In genomic region chr6:150140236-150140969, GRCh38 we compare ENCODE assay signal across 24 cellular contexts. TPM values are rescaled to one million over a fixed set of nuclear protein-coding genes. Genes with fewer than 3 reads are reported as not detected.
A peak's percentile ranks its signal among the peaks of the same experiment; 100 is the strongest.
DNase-seq lines count a peak whose midpoint lies in the region; ATAC-seq, FAIRE-seq and TF ChIP-seq lines count a peak whose summit lies in the region.
"Had no signal": no experiment of that assay in that cellular context is flagged by ENCODE, and none has a peak within 500 bp of the region (broad histone marks: within the 10 kb centered on the region; RNA-seq: fewer than 3 reads in every experiment).

No MANE protein-coding gene starts in this region.

- no peak overlapping the region for H3K9ac ChIP-seq in K562 (ENCODE audit: insufficient read depth in 1 of 2, low read depth in 2 of 2, low read length in 2 of 2)
- H3K9ac ChIP-seq in keratinocyte (ENCODE audit: control insufficient read depth, extremely low read depth, insufficient read depth, low read length): peak overlapping the region; percentile 4

- H3K9me1 ChIP-seq in K562 (ENCODE audit: control insufficient read depth, insufficient read depth, low read length) (no peaks in the 10 kb centered on the region), keratinocyte (ENCODE audit: control insufficient read depth, extremely low read depth, insufficient read depth, low read length) (no peaks in the 10 kb centered on the region)

- BruUV-seq in K562 (replicated peaks; lab: Mats Ljungman, UMichigan): no TSS peak

- ATAC-seq in K562 (no peak), GM19467 (IDR thresholded peaks at IDR 0.05; ENCODE audit: unreplicated experiment) (no peak)
- ATAC-seq: GM23338, T-cell had no signal

- DNase-seq in LNCaP clone FGC (ENCODE audit: low read depth): no peak
- DNase-seq in K562 (ENCODE audit: extremely low read depth in 1 of 4, low spot score in 3 of 4): no peak
- DNase-seq in keratinocyte (ENCODE audit: low read depth, low spot score): no peak
- no peak for DNase-seq in esophagus squamous epithelium (lab: John Stamatoyannopoulos, UW)
- DNase-seq in EL: no peak
- no peak for DNase-seq in NCI-H510A (lab: John Stamatoyannopoulos, UW)
- DNase-seq: CD4-positive, CD25-positive, alpha-beta regulatory T cell; DMS153; H9; HFFc6; KG1; MM.1S; NCI-H1417 treated with DMSO at 0.1 percent for 48 hours; NCI-H187; NCI-H2081 treated with DMSO at 0.1 percent for 48 hours; NCI-H2171; NCI-H226; NCI-H510A treated with DMSO at 0.1 percent for 48 hours; RPMI8226; SHP77; T-cell had no signal

- TF ChIP-seq POLR2A in K562 (conservative IDR thresholded peaks at IDR 0.05): no peak
- TF ChIP-seq POLR2A in esophagus squamous epithelium (IDR thresholded peaks at IDR 0.05): no peak

- H3K36me3 ChIP-seq in K562 (ENCODE audit: control insufficient read depth, insufficient read depth, low read length) (no peaks in the 10 kb centered on the region), keratinocyte (ENCODE audit: control insufficient read depth in 2 of 2, extremely low read depth in 1 of 2, insufficient read depth in 2 of 2, low read length in 2 of 2) (no peaks in the 10 kb centered on the region), esophagus squamous epithelium (no peaks in the 10 kb centered on the region)

- H4K20me1 ChIP-seq in K562 (replicated peaks; ENCODE audit: control insufficient read depth, insufficient read depth, low read length) (no peaks in the 10 kb centered on the region), keratinocyte (ENCODE audit: control insufficient read depth, extremely low read depth, insufficient read depth, low read length) (no peaks in the 10 kb centered on the region)

- H2AFZ ChIP-seq in K562 (ENCODE audit: low read depth, low read length) (no peak overlapping the region), keratinocyte (ENCODE audit: control insufficient read depth, low read length) (no peak overlapping the region)
- H2AFZ ChIP-seq: GM23338 had no signal

- H3K9me3 ChIP-seq in K562 (replicated peaks; ENCODE audit: control insufficient read depth, insufficient read depth, low read depth, low read length): no peaks in the 10 kb centered on the region
- H3K9me3 ChIP-seq in keratinocyte (ENCODE audit: control insufficient read depth, low read depth, low read length): no peaks in the 10 kb centered on the region
- no peaks in the 10 kb centered on the region for H3K9me3 ChIP-seq in esophagus squamous epithelium

- CTCF ChIA-PET in K562 (lab: Yijun Ruan, JAX; ENCODE audit: low intra/inter-chr PET ratio): no interaction called here

- TF ChIP-seq CTCF in LNCaP clone FGC (IDR thresholded peaks at IDR 0.05; ENCODE audit: control insufficient read depth, extremely low read depth, insufficient read depth) (no peak), K562 (IDR thresholded peaks at IDR 0.05 in 2 of 3, conservative IDR thresholded peaks at IDR 0.05 in 1 of 3; ENCODE audit: insufficient read depth in 2 of 3, low read depth in 1 of 3, low read length in 3 of 3) (no peak), keratinocyte (optimal IDR thresholded peaks at IDR 0.05 in 1 of 3, IDR thresholded peaks at IDR 0.05 in 1 of 3, conservative IDR thresholded peaks at IDR 0.05 in 1 of 3; ENCODE audit: extremely low read depth in 1 of 3, insufficient read depth in 2 of 3, low read length in 3 of 3) (no peak), esophagus squamous epithelium (IDR thresholded peaks at IDR 0.05) (no peak)

- H3K4me2 ChIP-seq in K562 (ENCODE audit: insufficient read depth, low read length) (no peak overlapping the region), keratinocyte (ENCODE audit: control insufficient read depth, extremely low read depth, insufficient read depth, low read depth, low read length) (no peak overlapping the region)
- H3K4me2 ChIP-seq: GM23338 had no signal

- peaks cover 14 to 24% of the 10 kb centered on the region in 2 experiments; a peak in 4 of 5 replicates for H3K4me1 ChIP-seq in K562 (replicated peaks in 1 of 2; ENCODE audit: control insufficient read depth in 2 of 2, insufficient read depth in 2 of 2, low read length in 2 of 2)
- H3K4me1 ChIP-seq in keratinocyte (ENCODE audit: control insufficient read depth, extremely low read depth, insufficient read depth, low read length): peaks cover 14% of the 10 kb centered on the region
- H3K4me1 ChIP-seq in esophagus squamous epithelium: peaks cover 11 to 35% (median 18%) of the 10 kb centered on the region in 3 donors

- no peak for TF ChIP-seq RAD21 in K562 (CRISPR knock-in tag; conservative IDR thresholded peaks at IDR 0.05 in 1 of 2, IDR thresholded peaks at IDR 0.05 in 1 of 2)

- FAIRE-seq in K562 (lab: Jason Lieb, UNC) (no peak), keratinocyte (lab: Jason Lieb, UNC) (peak; percentile 73)

- in situ Hi-C loops in K562 (cut with MboI): no loop called here

- dilution Hi-C loops in keratinocyte (cut with MboI; ENCODE audit: extremely low pct_ligation_motif_present, low sequenced_read_pairs): no loop called here

- H3K79me2 ChIP-seq in K562 (ENCODE audit: control insufficient read depth, insufficient read depth, low read length) (peaks cover 21% of the 10 kb centered on the region), keratinocyte (ENCODE audit: control insufficient read depth, insufficient read depth, low read length) (peaks cover 22% of the 10 kb centered on the region)

- peaks cover 6 to 18% of the 10 kb centered on the region in 2 experiments; a peak in 4 of 5 replicates for H3K27me3 ChIP-seq in K562 (ENCODE audit: control insufficient read depth in 2 of 2, insufficient read depth in 2 of 2, low read length in 2 of 2)
- H3K27me3 ChIP-seq in keratinocyte (ENCODE audit: control insufficient read depth, extremely low read depth, insufficient read depth, low read length): no peaks in the 10 kb centered on the region
- H3K27me3 ChIP-seq in esophagus squamous epithelium: peaks cover 0 to 66% (median 8%) of the 10 kb centered on the region in 4 donors

- no peak for TF ChIP-seq EP300 in K562 (IDR thresholded peaks at IDR 0.05; ENCODE audit: low read length)

- intact Hi-C loops in K562 (cut with micrococcal nuclease): loop anchor here (5.0 kb wide), 1 partner anchor 48 kb away; no protein-coding TSS in a partner anchor
- intact Hi-C loops in esophagus squamous epithelium (cut with DNase I): loop anchor here (10.0 kb wide), 1 partner anchor 114 kb away; no protein-coding TSS in a partner anchor

- H3K4me3 ChIP-seq in LNCaP clone FGC (ENCODE audit: low read depth, low read length) (peak overlapping the region; percentile 13; the same call in 1 of the 2 replicates), K562 (no peak overlapping the region), keratinocyte (ENCODE audit: control insufficient read depth in 2 of 3, extremely low read depth in 1 of 3, insufficient read depth in 2 of 3, low read depth in 1 of 3, low read length in 3 of 3) (no peak overlapping the region), esophagus squamous epithelium (no peak overlapping the region)
- H3K4me3 ChIP-seq: GM23338 had no signal

- POLR2A ChIA-PET in K562 (lab: Yijun Ruan, JAX): interaction anchor here (0.9 to 1.7 kb wide), 4 partner anchors 11 to 136 kb away, joined by 3 to 15 read pairs (median 4); no protein-coding TSS in a partner anchor

- H3K27ac ChIP-seq in K562 (ENCODE audit: extremely low read depth, low read depth, low read length): no peak overlapping the region
- peak overlapping the region; percentile 26 for H3K27ac ChIP-seq in keratinocyte (ENCODE audit: control insufficient read depth, insufficient read depth, low read length)
- H3K27ac ChIP-seq in esophagus squamous epithelium: no peak overlapping the region

- WGBS in K562 (ENCODE audit: insufficient coverage, low coverage, missing lambda C conversion rate): 11% methylated on average over 6 of the region's 6 CpGs
- 54 to 58% methylated on average over 6 of the region's 6 CpGs for WGBS in esophagus squamous epithelium, 2 donors

TF ChIP-seq in K562, 482 proteins besides CTCF, POLR2A, EP300 and RAD21 (continues in another document):
- TF ChIP-seq CBX8 (IDR thresholded peaks at IDR 0.05; ENCODE audit: borderline replicate concordance, extremely low read depth, low read depth, low read length, poor library complexity, severe bottlenecking) (peak; percentile 82), NFXL1 (CRISPR knock-in tag; IDR thresholded peaks at IDR 0.05) (no peak), SPI1 (IDR thresholded peaks at IDR 0.05; ENCODE audit: borderline replicate concordance, low read depth, low read length) (0 out of 2 replicates have a peak, but pooled peaks have one; percentile 27), ZFP36 (IDR thresholded peaks at IDR 0.05; ENCODE audit: low read depth, low read length, partially characterized antibody) (peak; percentile 51)

RNA-seq across cellular contexts. Expression of gene PPP1R14C, which starts 2.4 kb away (rescaled TPM):
- total RNA-seq in K562 (2011; cell fraction: chromatin; rRNA removed; ENCODE audit: low replicate concordance): 4.2 and 9.2 TPM in 2 replicates
- total RNA-seq in K562 (2011; cell fraction: nucleolus; rRNA removed): 3.2 and 3.8 TPM in 2 replicates
- 9.5 and 13.9 TPM in 2 replicates for total RNA-seq in K562 (2011; cell fraction: nucleoplasm; rRNA removed)
- total RNA-seq in K562 (2014; rRNA removed): 10.1 and 11.6 TPM in 2 replicates
- 13.0 and 15.7 TPM in 2 replicates for total RNA-seq in K562 (2014; rRNA removed; fragmentation: Illumina TruSeq; extraction: Trizol)
- 3.8 and 4.5 TPM in 2 replicates for total RNA-seq in K562 (2015; rRNA removed; fragmentation: Illumina TruSeq; extraction: Trizol)
- 14.1 and 15.6 TPM in 2 replicates for total RNA-seq in K562 (2021)
- 16.6 and 21.9 TPM in 2 replicates for polyA plus RNA-seq in K562 (2011; rRNA removed)
- polyA plus RNA-seq in K562 (2011; cell fraction: cytosol; rRNA removed): 6.1 and 15.7 TPM in 2 replicates
- polyA plus RNA-seq in K562 (2011; cell fraction: nucleus; rRNA removed): 3.4 and 8.0 TPM in 2 replicates
- 7.3 and 8.7 TPM in 2 replicates for polyA plus RNA-seq in K562 (2012)
- polyA plus RNA-seq in K562 (2014; fragmentation: Illumina TruSeq; extraction: Trizol): 11.9 and 12.2 TPM in 2 replicates
- polyA plus RNA-seq in K562 (2014; fragmentation: Nextera tagmentation; extraction: Ambion mirVana): 10 to 100 TPM in 1 of 2 experiments, 1 to 10 TPM in 1; 8.1 to 14.5 TPM
- polyA plus RNA-seq in K562 (2014; rRNA removed): 9.7 and 11.7 TPM in 2 replicates
- polyA minus RNA-seq in K562 (2011; rRNA and poly(A)+ RNA removed): 13.8 and 22.7 TPM in 2 replicates
- polyA minus RNA-seq in K562 (2011; cell fraction: cytosol; rRNA and poly(A)+ RNA removed): 5.2 and 5.3 TPM in 2 replicates
- 2.8 and 5.3 TPM in 2 replicates for polyA minus RNA-seq in K562 (2011; cell fraction: nucleus; rRNA and poly(A)+ RNA removed)
- 35.4 to 50.6 TPM (median 43.7 TPM) in 3 replicates for polyA plus RNA-seq in keratinocyte
- polyA plus RNA-seq in keratinocyte (2011; ENCODE audit: low read depth): 116 TPM
- polyA plus RNA-seq in keratinocyte (2011; cell fraction: cytosol; rRNA removed): 44.1 and 64.6 TPM in 2 replicates
- 28.6 and 39.7 TPM in 2 replicates for polyA plus RNA-seq in keratinocyte (2011; cell fraction: nucleus; rRNA removed)
- 39.7 and 113 TPM in 2 replicates for polyA plus RNA-seq in keratinocyte (2012; ENCODE audit: low replicate concordance)
- 6.7 to 26.4 TPM (median 23.0 TPM) in 3 replicates for polyA minus RNA-seq in keratinocyte
- 26.1 TPM for polyA minus RNA-seq in keratinocyte (2011; cell fraction: cytosol; rRNA and poly(A)+ RNA removed)
- polyA minus RNA-seq in keratinocyte (2011; cell fraction: nucleus; rRNA and poly(A)+ RNA removed): 12.0 and 20.9 TPM in 2 replicates
- total RNA-seq in esophagus squamous epithelium: 10 to 100 TPM in 3 of 4 donors, 1 to 10 TPM in 1; 9.3 to 27.8 (median 21.3) TPM
- total RNA-seq: CD4-positive, CD25-positive, alpha-beta regulatory T cell; G401; T-cell had no signal
- polyA plus RNA-seq: CD4-positive, CD25-positive, alpha-beta regulatory T cell had no signal
